ENCODE assay signal across 8 cellular contexts in genomic region chr20:4082406-4083102, GRCh38.
DNase-seq lines count a peak whose midpoint lies in the region; ATAC-seq lines count a peak whose summit lies in the region.

No MANE protein-coding gene starts in this region.

- peak overlapping the region; percentile 60 for H3K4me3 Mint-ChIP-seq in activated naive CD8-positive, alpha-beta T cell treated with anti-CD3 and anti-CD28 coated beads, Interleukin-2, amount 10 ng/mL, durations not matched to agents 7 days and 5 days
- peak overlapping the region; percentile 60 for H3K4me3 Mint-ChIP-seq in stimulated activated effector memory CD8-positive, alpha-beta T cell treated with anti-CD3 and anti-CD28 coated beads, Interleukin-12 subunit alpha, Interleukin-12 subunit beta, amount 100 ng/mL, for 72 hours

- peak overlapping the region; percentile 92 for H3K27ac Mint-ChIP-seq in activated naive CD8-positive, alpha-beta T cell treated with anti-CD3 and anti-CD28 coated beads, Interleukin-2, amount 10 ng/mL, durations not matched to agents 7 days and 5 days
- peak overlapping the region; percentile 64 for H3K27ac Mint-ChIP-seq in stimulated activated effector memory CD8-positive, alpha-beta T cell treated with anti-CD3 and anti-CD28 coated beads, Interleukin-12 subunit alpha, Interleukin-12 subunit beta, amount 100 ng/mL, for 72 hours

- DNase-seq in Caki2 (ENCODE audit: low read depth) (peak; percentile 37), SK-N-DZ (ENCODE audit: low spot score) (peak; percentile 36), iris pigment epithelial cell (ENCODE audit: low read depth) (peak; percentile 70), NCI-H1417 (lab: John Stamatoyannopoulos, UW) (no peak)
- DNase-seq in activated naive CD8-positive, alpha-beta T cell treated with anti-CD3 and anti-CD28 coated beads, Interleukin-2, amount 10 ng/mL, durations not matched to agents 7 days and 5 days: peak; percentile 71
- DNase-seq in stimulated activated effector memory CD8-positive, alpha-beta T cell treated with anti-CD3 and anti-CD28 coated beads, Interleukin-12 subunit alpha, Interleukin-12 subunit beta, amount 100 ng/mL, for 72 hours (ENCODE audit: low spot score in 2 of 2): peak in 1 of 2 donors; percentile 75

- peaks cover 43% of the 10 kb centered on the region for H3K4me1 Mint-ChIP-seq in activated naive CD8-positive, alpha-beta T cell treated with anti-CD3 and anti-CD28 coated beads, Interleukin-2, amount 10 ng/mL, durations not matched to agents 7 days and 5 days
- peaks cover 38% of the 10 kb centered on the region for H3K4me1 Mint-ChIP-seq in stimulated activated effector memory CD8-positive, alpha-beta T cell treated with anti-CD3 and anti-CD28 coated beads, Interleukin-12 subunit alpha, Interleukin-12 subunit beta, amount 100 ng/mL, for 72 hours

- POLR2A ChIA-PET in activated naive CD8-positive, alpha-beta T cell treated with anti-CD3 and anti-CD28 coated beads, Interleukin-2, amount 10 ng/mL, durations not matched to agents 7 days and 5 days (lab: Charles Lee): interaction anchor here (0.6 to 3.2 kb wide), 7 partner anchors 11 to 298 kb away, joined by 3 to 17 read pairs (median 4); no protein-coding TSS in a partner anchor

- ATAC-seq in HG02870 (IDR thresholded peaks at IDR 0.05; ENCODE audit: unreplicated experiment) (peak; percentile 60), GM18873 (IDR thresholded peaks at IDR 0.05; ENCODE audit: low FRiP score, unreplicated experiment) (no peak)
- ATAC-seq in activated naive CD8-positive, alpha-beta T cell treated with anti-CD3 and anti-CD28 coated beads, Interleukin-2, amount 10 ng/mL, durations not matched to agents 7 days and 5 days (ENCODE audit: low read depth): peak; percentile 76
- peak; percentile 73 for ATAC-seq in stimulated activated effector memory CD8-positive, alpha-beta T cell treated with anti-CD3 and anti-CD28 coated beads, Interleukin-12 subunit alpha, Interleukin-12 subunit beta, amount 100 ng/mL, for 72 hours

- peaks cover 3% of the 10 kb centered on the region for H3K9me3 Mint-ChIP-seq in activated naive CD8-positive, alpha-beta T cell treated with anti-CD3 and anti-CD28 coated beads, Interleukin-2, amount 10 ng/mL, durations not matched to agents 7 days and 5 days
- H3K9me3 Mint-ChIP-seq in stimulated activated effector memory CD8-positive, alpha-beta T cell treated with anti-CD3 and anti-CD28 coated beads, Interleukin-12 subunit alpha, Interleukin-12 subunit beta, amount 100 ng/mL, for 72 hours: no peaks in the 10 kb centered on the region

- H3K36me3 Mint-ChIP-seq in activated naive CD8-positive, alpha-beta T cell treated with anti-CD3 and anti-CD28 coated beads, Interleukin-2, amount 10 ng/mL, durations not matched to agents 7 days and 5 days: peaks cover 10% of the 10 kb centered on the region
- peaks cover 10% of the 10 kb centered on the region for H3K36me3 Mint-ChIP-seq in stimulated activated effector memory CD8-positive, alpha-beta T cell treated with anti-CD3 and anti-CD28 coated beads, Interleukin-12 subunit alpha, Interleukin-12 subunit beta, amount 100 ng/mL, for 72 hours

- H3K27me3 Mint-ChIP-seq in activated naive CD8-positive, alpha-beta T cell treated with anti-CD3 and anti-CD28 coated beads, Interleukin-2, amount 10 ng/mL, durations not matched to agents 7 days and 5 days: no peaks in the 10 kb centered on the region

- in situ Hi-C loops in Caki2 (cut with HindIII; ENCODE audit: low pct_unique_long_range_greater_than_20kb, low sequenced_read_pairs): no loop called here

Comparison
In these comparisons a context has a peak if more than half of its experiments do, and no peak if none do; other contexts are left out.
1. DNase-seq: peak in Caki2 (single experiment), SK-N-DZ (single experiment), activated naive CD8-positive, alpha-beta T cell treated with anti-CD3 and anti-CD28 coated beads, Interleukin-2, amount 10 ng/mL, durations not matched to agents 7 days and 5 days (single experiment) and iris pigment epithelial cell (single experiment); none in NCI-H1417 (0 of 3).